In genomic region chr13:49512578-49512977, GRCh38 we compare ENCODE assay signal across 12 cellular contexts. TPM values are rescaled to one million over a fixed set of nuclear protein-coding genes. Genes with fewer than 3 reads are reported as not detected.
DNase-seq lines count a peak whose midpoint lies in the region; ATAC-seq lines count a peak whose summit lies in the region.
"Had no signal": no experiment of that assay in that cellular context is flagged by ENCODE, and none has a peak within 500 bp of the region (broad histone marks: within the 10 kb centered on the region; RNA-seq: fewer than 3 reads in every experiment).

No MANE protein-coding gene starts in this region.

- H3K36me3 ChIP-seq in CD4-positive, alpha-beta memory T cell (ENCODE audit: insufficient read depth, low read length) = peaks cover 29% of the 10 kb centered on the region

- CTCF ChIA-PET in CD4-positive, alpha-beta memory T cell (lab: Charles Lee; ENCODE audit: partially characterized antibody) = interaction anchor here (1.3 kb wide), 1 partner anchor 16 kb away, joined by 3 read pairs; no protein-coding TSS in a partner anchor

- peak overlapping the region; percentile 7 for H3K27ac Mint-ChIP-seq in activated naive CD8-positive, alpha-beta T cell
- H3K27ac Mint-ChIP-seq in activated naive CD8-positive, alpha-beta T cell treated with anti-CD3 and anti-CD28 coated beads for 36 hours = no peak overlapping the region
- H3K27ac Mint-ChIP-seq in CD4-positive, alpha-beta memory T cell = peak overlapping the region in 4 of 7 donors; percentile 15 to 61 (median 40)
- H3K27ac Mint-ChIP-seq in T-helper 17 cell = peak overlapping the region; percentile 67
- H3K27ac Mint-ChIP-seq in stimulated activated effector memory CD8-positive, alpha-beta T cell treated with anti-CD3 and anti-CD28 coated beads, Interleukin-12 subunit alpha, Interleukin-12 subunit beta, amount 100 ng/mL, for 72 hours = peak overlapping the region; percentile 55
- H3K27ac Mint-ChIP-seq: H9 had no signal

- peaks cover 3% of the 10 kb centered on the region for H3K4me1 ChIP-seq in CD4-positive, alpha-beta memory T cell (ENCODE audit: insufficient read depth, low read length)

- peaks cover 16% of the 10 kb centered on the region for H3K36me3 Mint-ChIP-seq in activated naive CD8-positive, alpha-beta T cell
- peaks cover 19% of the 10 kb centered on the region for H3K36me3 Mint-ChIP-seq in activated naive CD8-positive, alpha-beta T cell treated with anti-CD3 and anti-CD28 coated beads for 36 hours
- H3K36me3 Mint-ChIP-seq in CD4-positive, alpha-beta memory T cell = peaks cover 61 to 74% of the 10 kb centered on the region in 2 donors
- H3K36me3 Mint-ChIP-seq in T-helper 17 cell (ENCODE audit: low read depth) = peaks cover 23% of the 10 kb centered on the region
- peaks cover 96% of the 10 kb centered on the region for H3K36me3 Mint-ChIP-seq in stimulated activated effector memory CD8-positive, alpha-beta T cell treated with anti-CD3 and anti-CD28 coated beads, Interleukin-12 subunit alpha, Interleukin-12 subunit beta, amount 100 ng/mL, for 72 hours

- DNase-seq in activated naive CD8-positive, alpha-beta T cell treated with anti-CD3 and anti-CD28 coated beads for 36 hours = no peak
- no peak for DNase-seq in CD4-positive, alpha-beta memory T cell
- DNase-seq in T-helper 17 cell (no peak), A172 (ENCODE audit: low spot score) (no peak)
- DNase-seq in stimulated activated effector memory CD8-positive, alpha-beta T cell treated with anti-CD3 and anti-CD28 coated beads, Interleukin-12 subunit alpha, Interleukin-12 subunit beta, amount 100 ng/mL, for 72 hours (ENCODE audit: low spot score in 2 of 2) = no peak
- DNase-seq: DMS53, GF-D8, GOT3, H9 had no signal

- H3K27me3 ChIP-seq in CD4-positive, alpha-beta memory T cell (ENCODE audit: insufficient read depth, low read length) = no peaks in the 10 kb centered on the region

- H3K4me1 Mint-ChIP-seq in activated naive CD8-positive, alpha-beta T cell (ENCODE audit: low read depth) = peaks cover 10% of the 10 kb centered on the region
- peaks cover 4% of the 10 kb centered on the region for H3K4me1 Mint-ChIP-seq in activated naive CD8-positive, alpha-beta T cell treated with anti-CD3 and anti-CD28 coated beads for 36 hours
- peaks cover 8 to 38% (median 14%) of the 10 kb centered on the region in 4 donors for H3K4me1 Mint-ChIP-seq in CD4-positive, alpha-beta memory T cell
- peaks cover 31% of the 10 kb centered on the region for H3K4me1 Mint-ChIP-seq in T-helper 17 cell
- peaks cover 15% of the 10 kb centered on the region for H3K4me1 Mint-ChIP-seq in stimulated activated effector memory CD8-positive, alpha-beta T cell treated with anti-CD3 and anti-CD28 coated beads, Interleukin-12 subunit alpha, Interleukin-12 subunit beta, amount 100 ng/mL, for 72 hours
- H3K4me1 Mint-ChIP-seq: CD14-positive monocyte had no signal

- H3K27me3 Mint-ChIP-seq in activated naive CD8-positive, alpha-beta T cell = no peaks in the 10 kb centered on the region
- no peaks in the 10 kb centered on the region for H3K27me3 Mint-ChIP-seq in activated naive CD8-positive, alpha-beta T cell treated with anti-CD3 and anti-CD28 coated beads for 36 hours
- no peaks in the 10 kb centered on the region for H3K27me3 Mint-ChIP-seq in CD4-positive, alpha-beta memory T cell
- no peaks in the 10 kb centered on the region for H3K27me3 Mint-ChIP-seq in T-helper 17 cell

- no peaks in the 10 kb centered on the region for H3K9me3 Mint-ChIP-seq in activated naive CD8-positive, alpha-beta T cell (ENCODE audit: low read depth)
- H3K9me3 Mint-ChIP-seq in activated naive CD8-positive, alpha-beta T cell treated with anti-CD3 and anti-CD28 coated beads for 36 hours = no peaks in the 10 kb centered on the region
- no peaks in the 10 kb centered on the region for H3K9me3 Mint-ChIP-seq in CD4-positive, alpha-beta memory T cell
- H3K9me3 Mint-ChIP-seq in stimulated activated effector memory CD8-positive, alpha-beta T cell treated with anti-CD3 and anti-CD28 coated beads, Interleukin-12 subunit alpha, Interleukin-12 subunit beta, amount 100 ng/mL, for 72 hours = no peaks in the 10 kb centered on the region
- H3K9me3 Mint-ChIP-seq: H9 had no signal

- H3K4me3 Mint-ChIP-seq in activated naive CD8-positive, alpha-beta T cell = no peak overlapping the region
- no peak overlapping the region for H3K4me3 Mint-ChIP-seq in activated naive CD8-positive, alpha-beta T cell treated with anti-CD3 and anti-CD28 coated beads for 36 hours
- no peak overlapping the region for H3K4me3 Mint-ChIP-seq in CD4-positive, alpha-beta memory T cell
- no peak overlapping the region for H3K4me3 Mint-ChIP-seq in T-helper 17 cell
- H3K4me3 Mint-ChIP-seq in stimulated activated effector memory CD8-positive, alpha-beta T cell treated with anti-CD3 and anti-CD28 coated beads, Interleukin-12 subunit alpha, Interleukin-12 subunit beta, amount 100 ng/mL, for 72 hours = no peak overlapping the region
- H3K4me3 Mint-ChIP-seq: CD14-positive monocyte, H9 had no signal

- intact Hi-C loops in CD4-positive, alpha-beta memory T cell (cut with micrococcal nuclease) = no loop called here

- no peaks in the 10 kb centered on the region for H3K9me3 ChIP-seq in CD4-positive, alpha-beta memory T cell (ENCODE audit: control insufficient read depth in 1 of 2, low read length in 2 of 2)
- no peaks in the 10 kb centered on the region for H3K9me3 ChIP-seq in T-helper 17 cell (ENCODE audit: control insufficient read depth, low read length, poor library complexity, severe bottlenecking)

- H3K27ac ChIP-seq in CD4-positive, alpha-beta memory T cell (ENCODE audit: low read depth, low read length) = no peak overlapping the region

- POLR2A ChIA-PET in CD4-positive, alpha-beta memory T cell (lab: Charles Lee; ENCODE audit: partially characterized antibody) = interaction anchor here (1.0 to 1.1 kb wide), 3 partner anchors 16 to 68 kb away, joined by 3 read pairs; partner anchors contain the start of genes CAB39L, PHF11 and SETDB2

- ATAC-seq in T-helper 17 cell (no peak), HG02981 (IDR thresholded peaks at IDR 0.05; ENCODE audit: unreplicated experiment) (no peak)
- ATAC-seq in stimulated activated effector memory CD8-positive, alpha-beta T cell treated with anti-CD3 and anti-CD28 coated beads, Interleukin-12 subunit alpha, Interleukin-12 subunit beta, amount 100 ng/mL, for 72 hours = no peak

- no peak overlapping the region for H3K4me3 ChIP-seq in CD4-positive, alpha-beta memory T cell (ENCODE audit: low read length in 2 of 2)

RNA-seq across cellular contexts. Expression of gene PHF11, which starts 16.8 kb away (rescaled TPM):
- total RNA-seq in activated naive CD8-positive, alpha-beta T cell treated with anti-CD3 and anti-CD28 coated beads for 36 hours = 10 to 100 TPM; 53.6 to 61.5 TPM
- 100 to 1,000 TPM; 138 to 139 TPM for total RNA-seq in CD4-positive, alpha-beta memory T cell
- 10 to 100 TPM; 90.4 to 97.3 TPM for polyA plus RNA-seq in CD4-positive, alpha-beta memory T cell
- 100 to 1,000 TPM; 104 to 119 TPM for total RNA-seq in T-helper 17 cell
- total RNA-seq in A172 (2014; rRNA removed; shearing (Covaris generic)) = 20.9 and 21.8 TPM in 2 replicates
